In genomic region chr10:8180348-8180747, GRCh38 we compare ENCODE assay signal across 16 cellular contexts.
"Had no signal": no experiment of that assay in that cellular context is flagged by ENCODE, and none has a peak within 500 bp of the region (broad histone marks: within the 10 kb centered on the region; RNA-seq: fewer than 3 reads in every experiment).

No MANE protein-coding gene starts in this region.

- ATAC-seq: left cardiac atrium; mucosa of descending colon; naive thymus-derived CD8-positive, alpha-beta T cell; psoas muscle had no signal

- H3K9me3 Mint-ChIP-seq: naive thymus-derived CD8-positive, alpha-beta T cell; type B pancreatic cell had no signal

- H3K4me3 Mint-ChIP-seq: endodermal cell; naive thymus-derived CD8-positive, alpha-beta T cell; type B pancreatic cell had no signal

- DNase-seq: effector CD4-positive, alpha-beta T cell; endodermal cell; erythroblast; foreskin melanocyte; head of caudate nucleus; kidney; left cardiac atrium; mucosa of descending colon; naive thymus-derived CD8-positive, alpha-beta T cell; psoas muscle; sigmoid colon; stimulated activated CD4-positive, alpha-beta T cell treated with anti-CD3 and anti-CD28 coated beads, Interleukin-2, amount 100 ng/mL, for 24 hours; stimulated activated CD4-positive, alpha-beta T cell treated with anti-CD3 and anti-CD28 coated beads, Interleukin-4, amount 100 ng/mL, for 4 hours; stimulated activated naive CD4-positive, alpha-beta T cell; thyroid gland had no signal

- H3K36me3 Mint-ChIP-seq: naive thymus-derived CD8-positive, alpha-beta T cell; type B pancreatic cell had no signal

- H3K27ac Mint-ChIP-seq: endodermal cell, type B pancreatic cell had no signal
